ENCODE assay signal across 8 cellular contexts in genomic region chr11:42857344-42857743, GRCh38.
"Had no signal": no experiment of that assay in that cellular context is flagged by ENCODE, and none has a peak within 500 bp of the region (broad histone marks: within the 10 kb centered on the region; RNA-seq: fewer than 3 reads in every experiment).

No MANE protein-coding gene starts in this region.

- DNase-seq: IMR-90, KBM-7, KG1 had no signal

- H3K9ac ChIP-seq: KMS-11 had no signal

- H3K4me3 ChIP-seq: K562 had no signal

- FAIRE-seq: HepG2, HTR-8/SVneo, K562 had no signal

- H3K27ac ChIP-seq: HL-60, KMS-11 had no signal

- ATAC-seq: HepG2, K562 had no signal

- H3K4me2 ChIP-seq: KMS-11 had no signal
